In the genomic region with DNA sequence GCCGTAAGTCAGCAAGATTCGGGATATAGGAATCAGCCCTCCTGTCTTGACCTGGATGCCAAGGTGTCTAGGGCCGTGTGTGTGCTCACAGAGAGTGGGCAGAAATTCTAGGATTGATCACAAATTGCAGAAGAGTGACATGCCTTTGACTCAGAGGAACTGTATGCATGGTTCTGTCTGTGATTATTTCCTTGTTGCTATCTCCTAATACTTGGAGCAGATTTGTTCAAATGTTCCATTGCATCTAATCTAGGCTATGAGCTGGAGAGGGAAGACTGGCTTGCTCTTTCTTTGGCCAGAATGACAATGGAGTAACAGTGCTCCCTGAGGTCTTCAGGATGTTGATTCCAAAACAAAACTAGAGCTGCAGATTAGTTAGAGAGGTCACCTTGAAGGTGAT, we compare ENCODE assay signal across 24 cellular contexts.
"Had no signal": no experiment of that assay in that cellular context is flagged by ENCODE, and none has a peak within 500 bp of the region (broad histone marks: within the 10 kb centered on the region; RNA-seq: fewer than 3 reads in every experiment).

No MANE protein-coding gene starts in this region.

- H3K4me1 ChIP-seq: body of pancreas, SJSA1 had no signal

- H3K36me3 Mint-ChIP-seq: activated CD8-positive, alpha-beta memory T cell treated with anti-CD3 and anti-CD28 coated beads, Interleukin-2, amount 10 ng/mL, durations not matched to agents 7 days and 5 days; activated naive CD4-positive, alpha-beta T cell treated with anti-CD3 and anti-CD28 coated beads, Interleukin-2, amount 50 U/mL, for 24 hours had no signal

- H3K27ac ChIP-seq: body of pancreas, SJSA1 had no signal

- H3K9me3 ChIP-seq: SJSA1 had no signal

- H3K36me3 ChIP-seq: SJSA1 had no signal

- H3K4me3 ChIP-seq: body of pancreas, SJSA1 had no signal

- H3K27ac Mint-ChIP-seq: activated B cell treated with CpG ODN at 0.5 μM for 24 hours; activated CD4-positive, alpha-beta T cell treated with anti-CD3 and anti-CD28 coated beads, Interleukin-2, amount 10 ng/mL, durations not matched to agents 24 days and 14 days; activated CD8-positive, alpha-beta memory T cell treated with anti-CD3 and anti-CD28 coated beads, Interleukin-2, amount 10 ng/mL, durations not matched to agents 7 days and 5 days; activated naive CD4-positive, alpha-beta T cell treated with anti-CD3 and anti-CD28 coated beads, Interleukin-2, amount 50 U/mL, for 24 hours; activated T-cell treated with anti-CD3 and anti-CD28 coated beads, Interleukin-2, amount 50 U/mL, for 24 hours; activated T-helper 1 cell treated with anti-CD3 and anti-CD28 coated beads, Interleukin-12 subunit alpha, Interleukin-12 subunit beta, Interleukin-2, Interleukin-4 antibody, amounts not matched to agents 30 ng/mL and 10 ng/mL and 1 ng/mL, durations not matched to agents 14 hours and 24 hours and 36 hours; T-helper 1 cell treated with Interleukin-12 subunit alpha and Interleukin-12 subunit beta and Interleukin-4 antibody, amounts not matched to agents 30 μg/mL and 1 μg/mL, for 36 hours had no signal

- H3K27me3 ChIP-seq: body of pancreas, SJSA1 had no signal

- H3K9me3 Mint-ChIP-seq: activated CD4-positive, alpha-beta T cell treated with anti-CD3 and anti-CD28 coated beads, Interleukin-2, amount 10 ng/mL, durations not matched to agents 24 days and 14 days; activated naive CD4-positive, alpha-beta T cell treated with anti-CD3 and anti-CD28 coated beads, Interleukin-2, amount 50 U/mL, for 24 hours; activated T-helper 1 cell treated with anti-CD3 and anti-CD28 coated beads, Interleukin-12 subunit alpha, Interleukin-12 subunit beta, Interleukin-2, Interleukin-4 antibody, amounts not matched to agents 30 ng/mL and 10 ng/mL and 1 ng/mL, durations not matched to agents 14 hours and 24 hours and 36 hours; T-helper 1 cell treated with Interleukin-12 subunit alpha and Interleukin-12 subunit beta and Interleukin-4 antibody, amounts not matched to agents 30 μg/mL and 1 μg/mL, for 36 hours had no signal

- H3K4me3 Mint-ChIP-seq: activated B cell treated with CpG ODN at 0.5 μM for 24 hours; activated CD4-positive, alpha-beta T cell treated with anti-CD3 and anti-CD28 coated beads, Interleukin-2, amount 10 ng/mL, durations not matched to agents 24 days and 14 days; activated CD8-positive, alpha-beta memory T cell treated with anti-CD3 and anti-CD28 coated beads, Interleukin-2, amount 10 ng/mL, durations not matched to agents 7 days and 5 days; activated naive CD4-positive, alpha-beta T cell treated with anti-CD3 and anti-CD28 coated beads, Interleukin-2, amount 50 U/mL, for 24 hours; activated T-cell treated with anti-CD3 and anti-CD28 coated beads, Interleukin-2, amount 50 U/mL, for 24 hours; activated T-helper 1 cell treated with anti-CD3 and anti-CD28 coated beads, Interleukin-12 subunit alpha, Interleukin-12 subunit beta, Interleukin-2, Interleukin-4 antibody, amounts not matched to agents 30 ng/mL and 10 ng/mL and 1 ng/mL, durations not matched to agents 14 hours and 24 hours and 36 hours; central memory CD8-positive, alpha-beta T cell; T-helper 1 cell treated with Interleukin-12 subunit alpha and Interleukin-12 subunit beta and Interleukin-4 antibody, amounts not matched to agents 30 μg/mL and 1 μg/mL, for 36 hours had no signal

- DNase-seq: activated B cell treated with CpG ODN at 0.5 μM for 24 hours; activated CD4-positive, alpha-beta T cell treated with anti-CD3 and anti-CD28 coated beads for 1 hour; activated CD4-positive, alpha-beta T cell treated with anti-CD3 and anti-CD28 coated beads, Interleukin-2, amount 10 ng/mL, durations not matched to agents 24 days and 14 days; activated CD4-positive, alpha-beta T cell treated with anti-CD3 and anti-CD28 coated beads, Interleukin-2, amount 50 U/mL, for 48 hours; activated CD8-positive, alpha-beta memory T cell treated with anti-CD3 and anti-CD28 coated beads, Interleukin-2, amount 10 ng/mL, durations not matched to agents 7 days and 5 days; activated effector memory CD4-positive, alpha-beta T cell treated with Interleukin-2 at 50 U/mL for 16 hours; activated naive CD4-positive, alpha-beta T cell; activated T-cell treated with anti-CD3 and anti-CD28 coated beads, Interleukin-2, amount 50 U/mL, for 24 hours; aorta; body of pancreas; Kasumi-1; KBM-7; NCI-H1048; NCI-H2029; NCI-H345; NCI-H510A; NCI-H69; NK-92 treated with Interleukin-12 subunit alpha and Interleukin-12 subunit beta, amount 100 ng/mL, for 24 hours; SHP77 had no signal

- ATAC-seq: activated CD8-positive, alpha-beta memory T cell treated with anti-CD3 and anti-CD28 coated beads, Interleukin-2, amount 10 ng/mL, durations not matched to agents 7 days and 5 days; body of pancreas had no signal

- H3K4me1 Mint-ChIP-seq: activated B cell treated with CpG ODN at 0.5 μM for 24 hours; activated CD4-positive, alpha-beta T cell treated with anti-CD3 and anti-CD28 coated beads, Interleukin-2, amount 10 ng/mL, durations not matched to agents 24 days and 14 days; activated CD8-positive, alpha-beta memory T cell treated with anti-CD3 and anti-CD28 coated beads, Interleukin-2, amount 10 ng/mL, durations not matched to agents 7 days and 5 days; activated naive CD4-positive, alpha-beta T cell treated with anti-CD3 and anti-CD28 coated beads, Interleukin-2, amount 50 U/mL, for 24 hours; central memory CD8-positive, alpha-beta T cell had no signal
